ENCODE assay signal across 9 cellular contexts in the genomic region with DNA sequence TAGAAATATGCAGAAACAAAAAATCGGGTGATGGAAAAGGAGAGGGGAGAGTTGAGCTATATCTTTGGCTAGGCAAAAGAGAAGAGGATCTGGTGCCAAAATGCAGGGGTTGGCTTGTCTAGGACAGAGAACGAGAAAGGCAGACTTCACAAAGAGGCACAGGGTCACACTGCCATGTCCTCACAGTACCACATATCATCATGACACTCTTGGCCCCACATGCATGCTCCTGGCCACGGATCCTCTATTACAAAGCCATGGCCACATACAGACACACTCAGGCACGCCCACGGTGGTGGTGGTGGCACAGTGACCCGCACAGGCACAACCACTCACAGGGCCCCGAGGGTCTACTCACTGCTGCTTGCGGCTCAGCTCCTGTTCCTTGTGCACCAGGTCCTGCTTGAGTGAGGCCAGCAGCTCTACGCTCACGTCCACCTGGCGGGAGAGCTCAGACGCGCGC. TPM values are rescaled to one million over a fixed set of nuclear protein-coding genes. Genes with fewer than 3 reads are reported as not detected.
A peak's percentile ranks its signal among the peaks of the same experiment; 100 is the strongest.
DNase-seq lines count a peak whose midpoint lies in the region; TF ChIP-seq lines count a peak whose summit lies in the region.
"Had no signal": no experiment of that assay in that cellular context is flagged by ENCODE, and none has a peak within 500 bp of the region (broad histone marks: within the 10 kb centered on the region; RNA-seq: fewer than 3 reads in every experiment).

No MANE protein-coding gene starts in this region.

- H3K27me3 Mint-ChIP-seq in T-helper 1 cell treated with Interleukin-12 subunit alpha and Interleukin-12 subunit beta and Interleukin-4 antibody, amounts not matched to agents 30 μg/mL and 1 μg/mL, for 36 hours (ENCODE audit: low read depth): no peaks in the 10 kb centered on the region
- no peaks in the 10 kb centered on the region for H3K27me3 Mint-ChIP-seq in activated CD4-positive, alpha-beta memory T cell treated with anti-CD3 and anti-CD28 coated beads, Interleukin-2, amount 10 ng/mL, durations not matched to agents 7 days and 5 days

- no peak for DNase-seq in T-helper 1 cell
- DNase-seq in activated CD4-positive, alpha-beta memory T cell treated with anti-CD3 and anti-CD28 coated beads, Interleukin-2, amount 10 ng/mL, durations not matched to agents 7 days and 5 days: no peak
- no peak for DNase-seq in hepatocyte (ENCODE audit: low spot score)
- no peak for DNase-seq in G401 (ENCODE audit: low spot score)
- no peak for DNase-seq in amygdala (lab: John Stamatoyannopoulos, UW)
- no peak for DNase-seq in NCI-H1048 (lab: John Stamatoyannopoulos, UW)

- in situ Hi-C loops in G401 (cut with HindIII; ENCODE audit: low sequenced_read_pairs): no loop called here

- no peaks in the 10 kb centered on the region for H3K79me2 ChIP-seq in hepatocyte

- no peaks in the 10 kb centered on the region for H3K9me3 Mint-ChIP-seq in T-helper 1 cell treated with Interleukin-12 subunit alpha and Interleukin-12 subunit beta and Interleukin-4 antibody, amounts not matched to agents 30 μg/mL and 1 μg/mL, for 36 hours
- H3K9me3 Mint-ChIP-seq in activated CD4-positive, alpha-beta memory T cell treated with anti-CD3 and anti-CD28 coated beads, Interleukin-2, amount 10 ng/mL, durations not matched to agents 7 days and 5 days: no peaks in the 10 kb centered on the region

- H2AFZ ChIP-seq in hepatocyte: peak overlapping the region; percentile 76

- H3K4me1 Mint-ChIP-seq in T-helper 1 cell treated with Interleukin-12 subunit alpha and Interleukin-12 subunit beta and Interleukin-4 antibody, amounts not matched to agents 30 μg/mL and 1 μg/mL, for 36 hours (ENCODE audit: low read depth): peaks cover 18% of the 10 kb centered on the region
- peaks cover 24% of the 10 kb centered on the region for H3K4me1 Mint-ChIP-seq in activated CD4-positive, alpha-beta memory T cell treated with anti-CD3 and anti-CD28 coated beads, Interleukin-2, amount 10 ng/mL, durations not matched to agents 7 days and 5 days

- no peaks in the 10 kb centered on the region for H3K36me3 ChIP-seq in hepatocyte (replicated peaks; ENCODE audit: insufficient read depth, low read depth)

- H3K4me3 ChIP-seq in hepatocyte (no peak overlapping the region), skin epidermis (peak overlapping the region in 6 of 7 experiments; percentile 15 to 47 (median 29))
- H3K4me3 ChIP-seq: BLaER1 treated with 17β-estradiol and CSF1 and Interleukin-3, amounts not matched to agents 10 nM and 100 nM had no signal

- H3K27ac Mint-ChIP-seq in T-helper 1 cell treated with Interleukin-12 subunit alpha and Interleukin-12 subunit beta and Interleukin-4 antibody, amounts not matched to agents 30 μg/mL and 1 μg/mL, for 36 hours: peak overlapping the region; percentile 4
- peak overlapping the region; percentile 1 for H3K27ac Mint-ChIP-seq in activated CD4-positive, alpha-beta memory T cell treated with anti-CD3 and anti-CD28 coated beads, Interleukin-2, amount 10 ng/mL, durations not matched to agents 7 days and 5 days

- WGBS in hepatocyte (ENCODE audit: low lambda C conversion rate, missing lambda C conversion rate): 44% methylated on average over 13 of the region's 14 CpGs

- H3K27ac ChIP-seq in hepatocyte (no peak overlapping the region), skin epidermis (no peak overlapping the region)
- H3K27ac ChIP-seq: BLaER1 treated with 17β-estradiol and CSF1 and Interleukin-3, amounts not matched to agents 10 nM and 100 nM had no signal

- CTCF ChIA-PET in activated CD4-positive, alpha-beta memory T cell treated with anti-CD3 and anti-CD28 coated beads, Interleukin-2, amount 10 ng/mL, durations not matched to agents 7 days and 5 days (lab: Charles Lee): interaction anchor here (1.0 to 1.6 kb wide), 2 partner anchors 22 to 56 kb away, joined by 4 to 9 read pairs; no protein-coding TSS in a partner anchor

- peak overlapping the region; percentile 58 for H3K4me3 Mint-ChIP-seq in T-helper 1 cell treated with Interleukin-12 subunit alpha and Interleukin-12 subunit beta and Interleukin-4 antibody, amounts not matched to agents 30 μg/mL and 1 μg/mL, for 36 hours
- peak overlapping the region; percentile 16 for H3K4me3 Mint-ChIP-seq in activated CD4-positive, alpha-beta memory T cell treated with anti-CD3 and anti-CD28 coated beads, Interleukin-2, amount 10 ng/mL, durations not matched to agents 7 days and 5 days

- no peaks in the 10 kb centered on the region for H3K9me2 ChIP-seq in hepatocyte (replicated peaks; ENCODE audit: insufficient read depth)

- peak overlapping the region; percentile 95 for H3K4me2 ChIP-seq in hepatocyte
- H3K4me2 ChIP-seq: BLaER1 treated with 17β-estradiol and CSF1 and Interleukin-3, amounts not matched to agents 10 nM and 100 nM had no signal

- no peaks in the 10 kb centered on the region for H4K20me1 ChIP-seq in hepatocyte (ENCODE audit: insufficient read depth, poor library complexity, severe bottlenecking)

- peaks cover 10% of the 10 kb centered on the region for H3K4me1 ChIP-seq in hepatocyte (ENCODE audit: insufficient read depth)

- TF ChIP-seq CTCF in hepatocyte (IDR thresholded peaks at IDR 0.05; ENCODE audit: poor library complexity): no peak

- H3K9me3 ChIP-seq in hepatocyte (ENCODE audit: low read depth): no peaks in the 10 kb centered on the region
- H3K9me3 ChIP-seq: BLaER1 treated with 17β-estradiol and CSF1 and Interleukin-3, amounts not matched to agents 10 nM and 100 nM had no signal

- peaks cover 37% of the 10 kb centered on the region for H3K27me3 ChIP-seq in hepatocyte
- H3K27me3 ChIP-seq: BLaER1 treated with 17β-estradiol and CSF1 and Interleukin-3, amounts not matched to agents 10 nM and 100 nM had no signal

- H3K36me3 Mint-ChIP-seq in T-helper 1 cell treated with Interleukin-12 subunit alpha and Interleukin-12 subunit beta and Interleukin-4 antibody, amounts not matched to agents 30 μg/mL and 1 μg/mL, for 36 hours (ENCODE audit: low read depth): peaks cover 6% of the 10 kb centered on the region
- peaks cover 4% of the 10 kb centered on the region for H3K36me3 Mint-ChIP-seq in activated CD4-positive, alpha-beta memory T cell treated with anti-CD3 and anti-CD28 coated beads, Interleukin-2, amount 10 ng/mL, durations not matched to agents 7 days and 5 days (ENCODE audit: low read depth)

- POLR2A ChIA-PET in activated CD4-positive, alpha-beta memory T cell treated with anti-CD3 and anti-CD28 coated beads, Interleukin-2, amount 10 ng/mL, durations not matched to agents 7 days and 5 days (lab: Charles Lee): interaction anchor here (0.7 to 2.1 kb wide), 3 partner anchors 34 to 197 kb away, joined by 3 to 18 read pairs (median 3); a partner anchor contains a TSS

RNA-seq across cellular contexts. Expression of a gene that starts 15.9 kb away (rescaled TPM):
- total RNA-seq in activated CD4-positive, alpha-beta memory T cell treated with anti-CD3 and anti-CD28 coated beads, Interleukin-2, amount 10 ng/mL, durations not matched to agents 7 days and 5 days: 10 to 100 TPM; 12.0 to 13.3 TPM
- 0.92 and 2.1 TPM in 2 replicates for total RNA-seq in hepatocyte
- 1.2 and 1.3 TPM in 2 replicates for polyA plus RNA-seq in hepatocyte
- 3.6 and 11.1 TPM in 2 replicates for total RNA-seq in G401 (2014; rRNA removed; shearing (Covaris generic))

RNA-seq across cellular contexts. Expression of a gene that starts 24.9 kb away (rescaled TPM):
- not detected for total RNA-seq in activated CD4-positive, alpha-beta memory T cell treated with anti-CD3 and anti-CD28 coated beads, Interleukin-2, amount 10 ng/mL, durations not matched to agents 7 days and 5 days
- total RNA-seq in hepatocyte: 0.23 TPM in 1 of 2 replicates, not detected in the other
- 0.78 and 1.9 TPM in 2 replicates for polyA plus RNA-seq in hepatocyte
- not detected in 2 replicates for total RNA-seq in G401 (2014; rRNA removed; shearing (Covaris generic))

RNA-seq across cellular contexts. Expression of a gene that starts 34.3 kb away (rescaled TPM):
- 100 to 1,000 TPM; 259 to 262 TPM for total RNA-seq in activated CD4-positive, alpha-beta memory T cell treated with anti-CD3 and anti-CD28 coated beads, Interleukin-2, amount 10 ng/mL, durations not matched to agents 7 days and 5 days
- total RNA-seq in hepatocyte: 195 and 197 TPM in 2 replicates
- polyA plus RNA-seq in hepatocyte: 190 TPM in 2 replicates
- total RNA-seq in G401 (2014; rRNA removed; shearing (Covaris generic)): 797 and 982 TPM in 2 replicates

RNA-seq across cellular contexts. Expression of a gene that starts 35.4 kb away (rescaled TPM):
- 10 to 100 TPM; 10.1 to 10.7 TPM for total RNA-seq in activated CD4-positive, alpha-beta memory T cell treated with anti-CD3 and anti-CD28 coated beads, Interleukin-2, amount 10 ng/mL, durations not matched to agents 7 days and 5 days
- 26.9 and 36.6 TPM in 2 replicates for total RNA-seq in hepatocyte
- polyA plus RNA-seq in hepatocyte: 31.6 and 39.7 TPM in 2 replicates
- 21.9 and 33.7 TPM in 2 replicates for total RNA-seq in G401 (2014; rRNA removed; shearing (Covaris generic))

RNA-seq across cellular contexts. Expression of a gene that starts 54.4 kb away (rescaled TPM):
- total RNA-seq in activated CD4-positive, alpha-beta memory T cell treated with anti-CD3 and anti-CD28 coated beads, Interleukin-2, amount 10 ng/mL, durations not matched to agents 7 days and 5 days: 10 to 100 TPM in 1 of 2 experiments, 1 to 10 TPM in 1; 8.9 to 14.3 TPM
- 15.5 and 28.3 TPM in 2 replicates for total RNA-seq in hepatocyte
- 10.0 and 16.9 TPM in 2 replicates for polyA plus RNA-seq in hepatocyte
- 40.0 and 40.5 TPM in 2 replicates for total RNA-seq in G401 (2014; rRNA removed; shearing (Covaris generic))
